In the genomic region with DNA sequence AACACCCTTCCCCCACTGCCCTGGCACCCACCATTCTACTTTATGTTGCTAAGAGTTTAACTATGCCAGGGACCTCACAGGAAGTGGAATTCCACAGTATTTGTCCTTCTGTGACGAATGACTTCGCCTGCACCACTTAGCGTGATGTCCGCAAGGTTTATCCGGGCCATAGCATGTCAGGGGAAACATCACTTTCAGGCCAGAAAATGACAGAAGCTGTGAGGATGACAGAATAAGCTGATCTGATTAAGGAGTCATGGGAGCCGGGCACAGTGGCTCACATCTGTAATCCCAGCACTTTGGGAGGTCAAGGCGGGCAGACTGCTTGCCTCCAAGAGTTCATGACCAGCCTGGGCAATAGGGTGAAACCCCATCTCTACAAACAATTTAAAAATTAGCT, we compare ENCODE assay signal across 13 cellular contexts.
DNase-seq lines count a peak whose midpoint lies in the region; ATAC-seq, FAIRE-seq and TF ChIP-seq lines count a peak whose summit lies in the region.
"Had no signal": no experiment of that assay in that cellular context is flagged by ENCODE, and none has a peak within 500 bp of the region (broad histone marks: within the 10 kb centered on the region; RNA-seq: fewer than 3 reads in every experiment).

No MANE protein-coding gene starts in this region.

- H3K36me3 ChIP-seq in A673 (ENCODE audit: insufficient read depth, low read length, poor library complexity, severe bottlenecking): no peaks in the 10 kb centered on the region
- H3K36me3 ChIP-seq in kidney (ENCODE audit: control insufficient read depth in 1 of 2, insufficient read depth in 2 of 2, low read length in 2 of 2): no peaks in the 10 kb centered on the region

- FAIRE-seq in kidney (lab: Jason Lieb, UNC): no peak

- no TSS peak for BruUV-seq in A673 (replicated peaks; lab: Mats Ljungman, UMichigan)

- H3K27me3 ChIP-seq in A673 (replicated peaks; ENCODE audit: insufficient read depth, low read depth, low read length, poor library complexity): no peaks in the 10 kb centered on the region

- intact Hi-C loops in A673 (cut with micrococcal nuclease; ENCODE audit: unreplicated experiment) (no loop called here), kidney (cut with DNase I) (no loop called here)

- H3K27ac Mint-ChIP-seq in activated CD4-positive, alpha-beta T cell treated with anti-CD3 and anti-CD28 coated beads, Interleukin-2, amount 10 ng/mL, durations not matched to agents 7 days and 5 days: no peak overlapping the region
- H3K27ac Mint-ChIP-seq: CD4-positive, alpha-beta T cell had no signal

- H3K4me1 ChIP-seq in A673 (ENCODE audit: insufficient read depth, low read length, poor library complexity, severe bottlenecking): peaks cover 67% of the 10 kb centered on the region
- no peaks in the 10 kb centered on the region for H3K4me1 ChIP-seq in kidney (ENCODE audit: control insufficient read depth in 1 of 2, insufficient read depth in 1 of 2, low read depth in 1 of 2, low read length in 2 of 2)

- CTCF ChIA-PET in A673 (lab: Charles Lee): no interaction called here
- CTCF ChIA-PET in activated CD4-positive, alpha-beta T cell treated with anti-CD3 and anti-CD28 coated beads, Interleukin-2, amount 10 ng/mL, durations not matched to agents 7 days and 5 days (lab: Charles Lee): no interaction called here

- H3K9ac ChIP-seq in kidney (ENCODE audit: low read length in 2 of 2): no peak overlapping the region

- H3K9me3 ChIP-seq in A673 (ENCODE audit: low read depth, low read length, poor library complexity, severe bottlenecking) (no peaks in the 10 kb centered on the region), kidney (ENCODE audit: control insufficient read depth in 1 of 2, low read length in 2 of 2) (no peaks in the 10 kb centered on the region)

- ATAC-seq in HG02571 (IDR thresholded peaks at IDR 0.05; ENCODE audit: unreplicated experiment): no peak

- H3K4me3 ChIP-seq in A673 (ENCODE audit: low read depth, low read length, poor library complexity, severe bottlenecking): no peak overlapping the region
- no peak overlapping the region for H3K4me3 ChIP-seq in kidney (ENCODE audit: low read length in 2 of 2)

- H3K4me3 Mint-ChIP-seq in activated CD4-positive, alpha-beta T cell treated with anti-CD3 and anti-CD28 coated beads, Interleukin-2, amount 10 ng/mL, durations not matched to agents 7 days and 5 days: no peak overlapping the region
- H3K4me3 Mint-ChIP-seq: CD4-positive, alpha-beta T cell had no signal

- DNase-seq in A673 (ENCODE audit: low spot score): no peak
- DNase-seq in NCI-H82 treated with DMSO at 0.1 percent for 48 hours (lab: John Stamatoyannopoulos, UW; ENCODE audit: unreplicated experiment): peak; percentile 14
- peak; percentile 12 for DNase-seq in kidney
- DNase-seq in retina: peak; percentile 11
- DNase-seq in epidermal melanocyte (ENCODE audit: insufficient read length, low spot score): no peak
- DNase-seq in activated CD4-positive, alpha-beta T cell treated with anti-CD3 and anti-CD28 coated beads, Interleukin-2, amount 10 ng/mL, durations not matched to agents 7 days and 5 days: no peak
- DNase-seq: 8988T; ACHN; C1 segment of cervical spinal cord; Calu3; CD4-positive, alpha-beta T cell; DMS 273 treated with DMSO at 0.1 percent for 48 hours had no signal

- no peaks in the 10 kb centered on the region for H3K27me3 Mint-ChIP-seq in activated CD4-positive, alpha-beta T cell treated with anti-CD3 and anti-CD28 coated beads, Interleukin-2, amount 10 ng/mL, durations not matched to agents 7 days and 5 days
- H3K27me3 Mint-ChIP-seq: CD4-positive, alpha-beta T cell had no signal

- TF ChIP-seq CTCF in A673 (conservative IDR thresholded peaks at IDR 0.05; ENCODE audit: low read depth, low read length) (no peak), kidney (IDR thresholded peaks at IDR 0.05; ENCODE audit: borderline replicate concordance, extremely low read depth, insufficient read depth) (no peak)

- peak overlapping the region; percentile 96 for H3K27ac ChIP-seq in A673 (ENCODE audit: low read depth, low read length, poor library complexity, severe bottlenecking)
- H3K27ac ChIP-seq in kidney (ENCODE audit: low read depth in 2 of 2, low read length in 2 of 2): no peak overlapping the region

- peaks cover 4% of the 10 kb centered on the region for H3K4me1 Mint-ChIP-seq in activated CD4-positive, alpha-beta T cell treated with anti-CD3 and anti-CD28 coated beads, Interleukin-2, amount 10 ng/mL, durations not matched to agents 7 days and 5 days

- H3K36me3 Mint-ChIP-seq in activated CD4-positive, alpha-beta T cell treated with anti-CD3 and anti-CD28 coated beads, Interleukin-2, amount 10 ng/mL, durations not matched to agents 7 days and 5 days (ENCODE audit: low read depth): no peaks in the 10 kb centered on the region

- POLR2A ChIA-PET in A673 (lab: Charles Lee; ENCODE audit: low non-redundant PET): no interaction called here
- POLR2A ChIA-PET in activated CD4-positive, alpha-beta T cell treated with anti-CD3 and anti-CD28 coated beads, Interleukin-2, amount 10 ng/mL, durations not matched to agents 7 days and 5 days (lab: Charles Lee): no interaction called here

- no peaks in the 10 kb centered on the region for H3K9me3 Mint-ChIP-seq in activated CD4-positive, alpha-beta T cell treated with anti-CD3 and anti-CD28 coated beads, Interleukin-2, amount 10 ng/mL, durations not matched to agents 7 days and 5 days

Comparison
In these comparisons a context has a peak if more than half of its experiments do, and no peak if none do; other contexts are left out.
1. DNase-seq: peak in NCI-H82 treated with DMSO at 0.1 percent for 48 hours (single experiment), kidney (single experiment) and retina (single experiment); none in A673 (single experiment), epidermal melanocyte (single experiment) and activated CD4-positive, alpha-beta T cell treated with anti-CD3 and anti-CD28 coated beads, Interleukin-2, amount 10 ng/mL, durations not matched to agents 7 days and 5 days (single experiment).